ENCODE assay signal across 1 cellular context in the genomic region with DNA sequence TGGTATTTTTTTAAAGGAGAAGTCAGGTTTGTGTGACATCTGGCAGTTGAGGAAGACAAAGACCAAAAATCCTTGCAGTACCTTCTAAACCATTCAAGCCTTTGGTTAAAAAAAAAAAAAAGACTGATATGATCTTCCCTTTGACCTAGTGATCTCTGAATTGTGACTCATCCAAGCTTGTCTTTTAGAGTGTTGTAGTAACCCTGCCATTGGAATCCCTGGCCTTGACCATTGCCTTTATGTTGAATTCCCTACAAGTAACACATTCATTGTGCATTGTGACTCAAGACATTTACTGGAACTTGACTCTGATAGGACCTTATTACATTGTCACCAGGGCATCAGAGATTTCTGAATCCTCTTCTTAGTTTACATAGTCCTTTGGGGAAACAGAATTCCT.
TF ChIP-seq lines count a peak whose summit lies in the region.

No MANE protein-coding gene starts in this region.

TF ChIP-seq in HepG2, 621 proteins besides CTCF, POLR2A, EP300 and RAD21 (continued from another document):
- TF ChIP-seq FOSL2 (CRISPR knock-in tag; IDR thresholded peaks at IDR 0.05) (peak; percentile 78), PPARG (CRISPR knock-in tag; conservative IDR thresholded peaks at IDR 0.05) (peak; percentile 94), ZBTB1 (CRISPR knock-in tag; IDR thresholded peaks at IDR 0.05; ENCODE audit: borderline replicate concordance) (no peak), RXRB (CRISPR knock-in tag; IDR thresholded peaks at IDR 0.05; ENCODE audit: borderline replicate concordance) (peak; percentile 84; the same call in 1 of the 2 replicates), FOSL1 (CRISPR knock-in tag; IDR thresholded peaks at IDR 0.05; ENCODE audit: borderline replicate concordance) (peak; percentile 63; the same call in 1 of the 2 replicates), HNF4A (CRISPR knock-in tag; IDR thresholded peaks at IDR 0.05) (peak; percentile 18; the same call in 1 of the 2 replicates)
- TF ChIP-seq, protein P1, sequence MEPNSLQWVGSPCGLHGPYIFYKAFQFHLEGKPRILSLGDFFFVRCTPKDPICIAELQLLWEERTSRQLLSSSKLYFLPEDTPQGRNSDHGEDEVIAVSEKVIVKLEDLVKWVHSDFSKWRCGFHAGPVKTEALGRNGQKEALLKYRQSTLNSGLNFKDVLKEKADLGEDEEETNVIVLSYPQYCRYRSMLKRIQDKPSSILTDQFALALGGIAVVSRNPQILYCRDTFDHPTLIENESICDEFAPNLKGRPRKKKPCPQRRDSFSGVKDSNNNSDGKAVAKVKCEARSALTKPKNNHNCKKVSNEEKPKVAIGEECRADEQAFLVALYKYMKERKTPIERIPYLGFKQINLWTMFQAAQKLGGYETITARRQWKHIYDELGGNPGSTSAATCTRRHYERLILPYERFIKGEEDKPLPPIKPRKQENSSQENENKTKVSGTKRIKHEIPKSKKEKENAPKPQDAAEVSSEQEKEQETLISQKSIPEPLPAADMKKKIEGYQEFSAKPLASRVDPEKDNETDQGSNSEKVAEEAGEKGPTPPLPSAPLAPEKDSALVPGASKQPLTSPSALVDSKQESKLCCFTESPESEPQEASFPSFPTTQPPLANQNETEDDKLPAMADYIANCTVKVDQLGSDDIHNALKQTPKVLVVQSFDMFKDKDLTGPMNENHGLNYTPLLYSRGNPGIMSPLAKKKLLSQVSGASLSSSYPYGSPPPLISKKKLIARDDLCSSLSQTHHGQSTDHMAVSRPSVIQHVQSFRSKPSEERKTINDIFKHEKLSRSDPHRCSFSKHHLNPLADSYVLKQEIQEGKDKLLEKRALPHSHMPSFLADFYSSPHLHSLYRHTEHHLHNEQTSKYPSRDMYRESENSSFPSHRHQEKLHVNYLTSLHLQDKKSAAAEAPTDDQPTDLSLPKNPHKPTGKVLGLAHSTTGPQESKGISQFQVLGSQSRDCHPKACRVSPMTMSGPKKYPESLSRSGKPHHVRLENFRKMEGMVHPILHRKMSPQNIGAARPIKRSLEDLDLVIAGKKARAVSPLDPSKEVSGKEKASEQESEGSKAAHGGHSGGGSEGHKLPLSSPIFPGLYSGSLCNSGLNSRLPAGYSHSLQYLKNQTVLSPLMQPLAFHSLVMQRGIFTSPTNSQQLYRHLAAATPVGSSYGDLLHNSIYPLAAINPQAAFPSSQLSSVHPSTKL (CRISPR knock-in tag; IDR thresholded peaks at IDR 0.05): peak; percentile 26; the same call in 1 of the 2 replicates
